9 cellular contexts compared by ENCODE assay signal in genomic region chrX:40104649-40105015, GRCh38. TPM values are rescaled to one million over a fixed set of nuclear protein-coding genes. Genes with fewer than 3 reads are reported as not detected.
DNase-seq lines count a peak whose midpoint lies in the region; ATAC-seq and TF ChIP-seq lines count a peak whose summit lies in the region.
"Had no signal": no experiment of that assay in that cellular context is flagged by ENCODE, and none has a peak within 500 bp of the region (broad histone marks: within the 10 kb centered on the region; RNA-seq: fewer than 3 reads in every experiment).

No MANE protein-coding gene starts in this region.

- H3K9ac ChIP-seq in HCT116 (ENCODE audit: low read length) (peak overlapping the region; percentile 82), parathyroid adenoma (no peak overlapping the region)

- no peak for ATAC-seq in HCT116
- peak; percentile 12 for ATAC-seq in T-helper 17 cell
- no peak for ATAC-seq in HG03025 (IDR thresholded peaks at IDR 0.05; ENCODE audit: low FRiP score, unreplicated experiment)

- intact Hi-C loops in HCT116 (cut with micrococcal nuclease): loop anchor here (5.0 kb wide), 1 partner anchor 53 kb away; no protein-coding TSS in a partner anchor

- H4K20me1 ChIP-seq in HCT116 (ENCODE audit: insufficient read depth): no peaks in the 10 kb centered on the region

- H3K4me1 Mint-ChIP-seq in T-helper 17 cell: peaks cover 6% of the 10 kb centered on the region

- no peak for TF ChIP-seq POLR2A in HCT116 (IDR thresholded peaks at IDR 0.05; ENCODE audit: borderline replicate concordance, extremely low read depth, insufficient read depth, insufficient read length)

- peak; percentile 32 for DNase-seq in NCI-H1092 treated with DMSO at 0.1 percent for 48 hours (lab: John Stamatoyannopoulos, UW)
- DNase-seq in NCI-H1092 (lab: John Stamatoyannopoulos, UW): no peak
- DNase-seq in HCT116 (ENCODE audit: low read depth, low spot score): no peak
- DNase-seq in T-helper 17 cell: no peak
- DNase-seq in fibroblast of peridontal ligament (ENCODE audit: extremely low read depth): peak; percentile 44
- DNase-seq in NCI-H2081 (lab: John Stamatoyannopoulos, UW): no peak

- TF ChIP-seq RAD21 in HCT116 (IDR thresholded peaks at IDR 0.05; ENCODE audit: low read depth): no peak

- no peaks in the 10 kb centered on the region for H3K36me3 Mint-ChIP-seq in T-helper 17 cell (ENCODE audit: low read depth)
- H3K36me3 Mint-ChIP-seq: activated naive CD4-positive, alpha-beta T cell treated with anti-CD3 and anti-CD28 coated beads, Interleukin-2, amount 50 U/mL, for 72 hours had no signal

- H3K4me3 ChIP-seq in HCT116 (replicated peaks in 1 of 2; ENCODE audit: low read depth in 1 of 2, low read length in 2 of 2) (peak overlapping the region; percentile 54 to 62), parathyroid adenoma (ENCODE audit: low read depth, low read length) (peak overlapping the region; percentile 34)

- H3K27ac Mint-ChIP-seq in T-helper 17 cell: no peak overlapping the region

- H2AFZ ChIP-seq in HCT116 (ENCODE audit: low read depth, low read length, poor library complexity, severe bottlenecking) (no peak overlapping the region), parathyroid adenoma (peak overlapping the region; percentile 53)

- H3K4me2 ChIP-seq in HCT116 (ENCODE audit: low read length): peak overlapping the region; percentile 83
- H3K4me2 ChIP-seq in parathyroid adenoma (ENCODE audit: low read length): peak overlapping the region; percentile 83

- no peaks in the 10 kb centered on the region for H3K9me2 ChIP-seq in HCT116 (ENCODE audit: insufficient read depth)

- no peak for TF ChIP-seq CTCF in HCT116 (IDR thresholded peaks at IDR 0.05 in 2 of 3, conservative IDR thresholded peaks at IDR 0.05 in 1 of 3; ENCODE audit: borderline replicate concordance in 1 of 3, insufficient read depth in 1 of 3, low read depth in 2 of 3, low read length in 2 of 3)
- TF ChIP-seq CTCF in parathyroid adenoma (IDR thresholded peaks at IDR 0.05): no peak

- peaks cover 31 to 62% of the 10 kb centered on the region in 2 experiments for H3K4me1 ChIP-seq in HCT116 (ENCODE audit: control insufficient read depth in 1 of 2, insufficient read depth in 2 of 2, low read length in 2 of 2)
- H3K4me1 ChIP-seq in parathyroid adenoma: peaks cover 3% of the 10 kb centered on the region

- no peaks in the 10 kb centered on the region for H3K27me3 Mint-ChIP-seq in T-helper 17 cell

- CTCF ChIA-PET in HCT116 (lab: Charles Lee): no interaction called here

- H3K36me3 ChIP-seq in HCT116 (ENCODE audit: control insufficient read depth in 1 of 2, insufficient read depth in 2 of 2, low read length in 2 of 2) (no peaks in the 10 kb centered on the region), parathyroid adenoma (ENCODE audit: control insufficient read depth, insufficient read depth, low read length) (no peaks in the 10 kb centered on the region)

- RAD21 ChIA-PET in HCT116 (lab: Charles Lee; ENCODE audit: low non-redundant PET in 1 of 2, low total read pairs in 2 of 2, uncharacterized antibody in 2 of 2, unreplicated experiment in 2 of 2): no interaction called here

- BruUV-seq in HCT116 (replicated peaks; lab: Mats Ljungman, UMichigan): no TSS peak

- POLR2A ChIA-PET in HCT116 (lab: Charles Lee): interaction anchor here (1.0 kb wide), 1 partner anchor 9 kb away, joined by 3 read pairs; no protein-coding TSS in a partner anchor

- no peaks in the 10 kb centered on the region for H3K9me3 ChIP-seq in HCT116 (ENCODE audit: control insufficient read depth in 1 of 2, insufficient read depth in 1 of 2, low read depth in 1 of 2, low read length in 2 of 2)
- H3K9me3 ChIP-seq in T-helper 17 cell (ENCODE audit: control insufficient read depth, low read length, poor library complexity, severe bottlenecking): no peaks in the 10 kb centered on the region
- H3K9me3 ChIP-seq in parathyroid adenoma (ENCODE audit: control insufficient read depth, low read length): no peaks in the 10 kb centered on the region

- peak overlapping the region; percentile 21 for H3K4me3 Mint-ChIP-seq in T-helper 17 cell

- H3K27me3 ChIP-seq in HCT116 (ENCODE audit: insufficient read depth, low read length) (no peaks in the 10 kb centered on the region), parathyroid adenoma (ENCODE audit: control insufficient read depth, insufficient read depth, low read length) (no peaks in the 10 kb centered on the region)

- H3K27ac ChIP-seq in HCT116 (ENCODE audit: low read depth, low read length): peak overlapping the region; percentile 99
- H3K27ac ChIP-seq in parathyroid adenoma: peak overlapping the region; percentile 93

- H3K79me2 ChIP-seq in HCT116 (ENCODE audit: insufficient read depth, low read length) (peaks cover 52% of the 10 kb centered on the region), parathyroid adenoma (no peaks in the 10 kb centered on the region)

TF ChIP-seq in HCT116, 20 proteins besides CTCF, POLR2A, EP300 and RAD21:
- no peak; the same call in 1 of the 2 replicates for TF ChIP-seq POLR2AphosphoS5 (IDR thresholded peaks at IDR 0.05; ENCODE audit: low read depth, low read length)
- no peak for TF ChIP-seq EZH2phosphoT487 (IDR thresholded peaks at IDR 0.05; ENCODE audit: borderline replicate concordance)
- no peak for TF ChIP-seq FOSL1 (IDR thresholded peaks at IDR 0.05; ENCODE audit: low read depth)
- TF ChIP-seq YY1 (IDR thresholded peaks at IDR 0.05; ENCODE audit: extremely low read depth, insufficient replicate concordance, low read depth, low read length): no peak
- TF ChIP-seq ZNF274 (IDR thresholded peaks at IDR 0.05; ENCODE audit: low read depth, low read length): no peak
- no peak for TF ChIP-seq SIN3A (IDR thresholded peaks at IDR 0.05; ENCODE audit: low read depth)
- no peak for TF ChIP-seq SP1 (IDR thresholded peaks at IDR 0.05; ENCODE audit: low read depth)
- no peak for TF ChIP-seq ATF3 (IDR thresholded peaks at IDR 0.05)
- TF ChIP-seq TCF7L2 (IDR thresholded peaks at IDR 0.05; ENCODE audit: borderline replicate concordance, extremely low read depth, insufficient read depth, insufficient read length): no peak
- no peak for TF ChIP-seq SRF (IDR thresholded peaks at IDR 0.05; ENCODE audit: low read depth)
- TF ChIP-seq, protein P1, sequence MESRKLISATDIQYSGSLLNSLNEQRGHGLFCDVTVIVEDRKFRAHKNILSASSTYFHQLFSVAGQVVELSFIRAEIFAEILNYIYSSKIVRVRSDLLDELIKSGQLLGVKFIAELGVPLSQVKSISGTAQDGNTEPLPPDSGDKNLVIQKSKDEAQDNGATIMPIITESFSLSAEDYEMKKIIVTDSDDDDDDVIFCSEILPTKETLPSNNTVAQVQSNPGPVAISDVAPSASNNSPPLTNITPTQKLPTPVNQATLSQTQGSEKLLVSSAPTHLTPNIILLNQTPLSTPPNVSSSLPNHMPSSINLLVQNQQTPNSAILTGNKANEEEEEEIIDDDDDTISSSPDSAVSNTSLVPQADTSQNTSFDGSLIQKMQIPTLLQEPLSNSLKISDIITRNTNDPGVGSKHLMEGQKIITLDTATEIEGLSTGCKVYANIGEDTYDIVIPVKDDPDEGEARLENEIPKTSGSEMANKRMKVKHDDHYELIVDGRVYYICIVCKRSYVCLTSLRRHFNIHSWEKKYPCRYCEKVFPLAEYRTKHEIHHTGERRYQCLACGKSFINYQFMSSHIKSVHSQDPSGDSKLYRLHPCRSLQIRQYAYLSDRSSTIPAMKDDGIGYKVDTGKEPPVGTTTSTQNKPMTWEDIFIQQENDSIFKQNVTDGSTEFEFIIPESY (IDR thresholded peaks at IDR 0.05; ENCODE audit: extremely low read depth, insufficient replicate concordance, low read length): no peak
- no peak for TF ChIP-seq ELF1 (IDR thresholded peaks at IDR 0.05; ENCODE audit: borderline replicate concordance, low read depth)
- TF ChIP-seq CEBPB (IDR thresholded peaks at IDR 0.05; ENCODE audit: low read depth): no peak
- TF ChIP-seq EGR1 (IDR thresholded peaks at IDR 0.05; ENCODE audit: low read depth): no peak
- no peak for TF ChIP-seq MAX (IDR thresholded peaks at IDR 0.05)
TF ChIP-seq in HCT116: peak in this region for 0.

RNA-seq across cellular contexts. Expression of gene BCOR, which starts 6.9 kb away (rescaled TPM):
- total RNA-seq in HCT116 (2021; ENCODE audit: unreplicated experiment): 35.1 TPM
- polyA plus RNA-seq in HCT116 (2012): 12.3 and 14.5 TPM in 2 replicates
- total RNA-seq in T-helper 17 cell: 10 to 100 TPM; 24.7 to 29.1 TPM

Comparison
In these comparisons a context has a peak if more than half of its experiments do, and no peak if none do; other contexts are left out.
1. DNase-seq: peak in NCI-H1092 treated with DMSO at 0.1 percent for 48 hours (single experiment) and fibroblast of peridontal ligament (single experiment); none in NCI-H1092 (single experiment), HCT116 (single experiment), T-helper 17 cell (0 of 3) and NCI-H2081 (0 of 2).